In genomic region chr4:74682567-74683359, GRCh38 we compare ENCODE assay signal across 10 cellular contexts.
A peak's percentile ranks its signal among the peaks of the same experiment; 100 is the strongest.
DNase-seq lines count a peak whose midpoint lies in the region; ATAC-seq and TF ChIP-seq lines count a peak whose summit lies in the region.
"Had no signal": no experiment of that assay in that cellular context is flagged by ENCODE, and none has a peak within 500 bp of the region (broad histone marks: within the 10 kb centered on the region; RNA-seq: fewer than 3 reads in every experiment).

No MANE protein-coding gene starts in this region.

- H3K4me1 ChIP-seq in PC-3 (ENCODE audit: insufficient read depth, low read length) (peaks cover 15% of the 10 kb centered on the region), parathyroid adenoma (no peaks in the 10 kb centered on the region)

- DNase-seq in ELF-1 (ENCODE audit: low read depth, low spot score) (peak; percentile 79), PC-3 (peak; percentile 92), epithelial cell of proximal tubule (ENCODE audit: low read depth) (peak; percentile 96), T-helper 2 cell (no peak), DMS79 treated with DMSO at 0.1 percent for 48 hours (lab: John Stamatoyannopoulos, UW) (no peak)
- DNase-seq in activated naive CD4-positive, alpha-beta T cell treated with anti-CD3 and anti-CD28 coated beads, Interleukin-2, amount 50 U/mL, for 72 hours (ENCODE audit: low spot score in 2 of 2) = no peak

- TF ChIP-seq CTCF in PC-3 (conservative IDR thresholded peaks at IDR 0.05; ENCODE audit: low read depth, low read length) = no peak
- TF ChIP-seq CTCF in epithelial cell of proximal tubule (conservative IDR thresholded peaks at IDR 0.05; ENCODE audit: low read depth, low read length) = no peak
- no peak for TF ChIP-seq CTCF in parathyroid adenoma (IDR thresholded peaks at IDR 0.05)

- CTCF ChIA-PET in PC-3 (lab: Charles Lee) = no interaction called here

- H3K4me2 ChIP-seq in PC-3 (ENCODE audit: low read length) = 0 out of 2 replicates have a peak overlapping the region, but pooled peaks have one; percentile 11
- no peak overlapping the region for H3K4me2 ChIP-seq in parathyroid adenoma (ENCODE audit: low read length)

- no peaks in the 10 kb centered on the region for H4K20me1 ChIP-seq in PC-3 (ENCODE audit: low read length)

- H2AFZ ChIP-seq in PC-3 (ENCODE audit: low read length) (peak overlapping the region; percentile 19; the same call in 1 of the 2 replicates), parathyroid adenoma (peak overlapping the region; percentile 11)

- peak; percentile 100 for ATAC-seq in PC-3
- ATAC-seq in GM21390 (IDR thresholded peaks at IDR 0.05; ENCODE audit: unreplicated experiment) = no peak
- no peak for ATAC-seq in activated naive CD4-positive, alpha-beta T cell treated with anti-CD3 and anti-CD28 coated beads, Interleukin-2, amount 50 U/mL, for 72 hours

- no peak overlapping the region for H3K27ac Mint-ChIP-seq in activated naive CD4-positive, alpha-beta T cell treated with anti-CD3 and anti-CD28 coated beads, Interleukin-2, amount 50 U/mL, for 72 hours
- H3K27ac Mint-ChIP-seq: activated naive CD8-positive, alpha-beta T cell; memory B cell had no signal

- intact Hi-C loops in PC-3 (cut with micrococcal nuclease) = no loop called here

- BruUV-seq in PC-3 (replicated peaks; lab: Mats Ljungman, UMichigan) = no TSS peak

- H3K27me3 ChIP-seq in PC-3 (ENCODE audit: low read length) = no peaks in the 10 kb centered on the region
- H3K27me3 ChIP-seq in parathyroid adenoma (ENCODE audit: control insufficient read depth, insufficient read depth, low read length) = no peaks in the 10 kb centered on the region

- no peaks in the 10 kb centered on the region for H3K36me3 Mint-ChIP-seq in activated naive CD4-positive, alpha-beta T cell treated with anti-CD3 and anti-CD28 coated beads, Interleukin-2, amount 50 U/mL, for 72 hours
- H3K36me3 Mint-ChIP-seq: activated naive CD8-positive, alpha-beta T cell had no signal

- H3K9ac ChIP-seq in PC-3 (ENCODE audit: low read length) = peak overlapping the region; percentile 27; the same call in 1 of the 2 replicates
- H3K9ac ChIP-seq in parathyroid adenoma = no peak overlapping the region

- H3K9me3 ChIP-seq in PC-3 (ENCODE audit: low read length) (no peaks in the 10 kb centered on the region), parathyroid adenoma (ENCODE audit: control insufficient read depth, low read length) (no peaks in the 10 kb centered on the region)

- POLR2A ChIA-PET in PC-3 (lab: Charles Lee; ENCODE audit: unreplicated experiment) = no interaction called here

- H3K4me3 ChIP-seq in PC-3 (ENCODE audit: low read length) (no peak overlapping the region), epithelial cell of proximal tubule (ENCODE audit: low read depth, low read length) (no peak overlapping the region), parathyroid adenoma (ENCODE audit: low read depth, low read length) (no peak overlapping the region)

- H3F3A ChIP-seq in PC-3 (ENCODE audit: low read length, unreplicated experiment) = no peaks in the 10 kb centered on the region

- no peaks in the 10 kb centered on the region for H3K9me2 ChIP-seq in PC-3 (replicated peaks; ENCODE audit: low read length)

- H3K27ac ChIP-seq in PC-3 (ENCODE audit: low read length) (peak overlapping the region; percentile 76), parathyroid adenoma (no peak overlapping the region)

- no peaks in the 10 kb centered on the region for H3K36me3 ChIP-seq in PC-3 (ENCODE audit: low read depth, low read length)
- no peaks in the 10 kb centered on the region for H3K36me3 ChIP-seq in parathyroid adenoma (ENCODE audit: control insufficient read depth, insufficient read depth, low read length)

- no peaks in the 10 kb centered on the region for H3K79me2 ChIP-seq in PC-3 (ENCODE audit: low read length)
- H3K79me2 ChIP-seq in parathyroid adenoma = no peaks in the 10 kb centered on the region

- H3K9me3 Mint-ChIP-seq in activated naive CD4-positive, alpha-beta T cell treated with anti-CD3 and anti-CD28 coated beads, Interleukin-2, amount 50 U/mL, for 72 hours = no peaks in the 10 kb centered on the region

Comparison
In these comparisons a context has a peak if more than half of its experiments do, and no peak if none do; other contexts are left out.
1. DNase-seq: peak in ELF-1 (single experiment), PC-3 (single experiment) and epithelial cell of proximal tubule (single experiment); none in T-helper 2 cell (0 of 5), DMS79 treated with DMSO at 0.1 percent for 48 hours (single experiment) and activated naive CD4-positive, alpha-beta T cell treated with anti-CD3 and anti-CD28 coated beads, Interleukin-2, amount 50 U/mL, for 72 hours (0 of 2).